Comparison of ENCODE assay signal across 24 cellular contexts in the genomic region with DNA sequence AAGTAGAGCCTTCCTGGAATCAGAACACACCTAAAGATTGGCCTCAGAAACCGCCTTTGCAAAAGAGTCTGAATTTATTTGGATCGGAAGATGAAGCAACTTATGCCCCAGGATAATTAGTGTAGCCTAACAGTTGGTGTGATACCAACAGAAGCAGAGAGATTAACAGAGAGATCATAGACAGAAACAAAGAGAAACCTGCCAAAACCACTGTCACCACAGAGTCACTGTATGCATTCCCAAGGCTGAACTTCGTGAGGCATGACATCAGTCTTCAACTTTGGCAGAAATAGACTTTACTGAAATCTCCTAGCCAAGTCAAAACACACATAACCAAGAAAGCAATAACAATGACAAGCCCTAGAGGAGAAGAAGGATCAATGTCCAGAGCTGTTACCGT.
"Had no signal": no experiment of that assay in that cellular context is flagged by ENCODE, and none has a peak within 500 bp of the region (broad histone marks: within the 10 kb centered on the region; RNA-seq: fewer than 3 reads in every experiment).

No MANE protein-coding gene starts in this region.

- DNase-seq: IMR-90; MG63; NCI-H1092; NCI-H1105 treated with DMSO at 0.1 percent for 48 hours; NCI-H1417 treated with DMSO at 0.1 percent for 48 hours; NCI-H146; NCI-H187; NCI-H2029; NCI-H2081 treated with DMSO at 0.1 percent for 48 hours; NCI-H2171; NCI-H226; NCI-H446; NCI-H510A; NCI-H524 treated with DMSO at 0.1 percent for 48 hours; NCI-H69; NCI-H774; NK-92 treated with Interleukin-12 subunit alpha and Interleukin-12 subunit beta, amount 100 ng/mL, for 24 hours; Right ventricle myocardium superior; RPMI8226; SIG-M5 had no signal

- H3K4me3 ChIP-seq: K562, MG63, SJSA1, SK-N-MC had no signal

- ATAC-seq: HepG2, K562 had no signal
